In the genomic region with DNA sequence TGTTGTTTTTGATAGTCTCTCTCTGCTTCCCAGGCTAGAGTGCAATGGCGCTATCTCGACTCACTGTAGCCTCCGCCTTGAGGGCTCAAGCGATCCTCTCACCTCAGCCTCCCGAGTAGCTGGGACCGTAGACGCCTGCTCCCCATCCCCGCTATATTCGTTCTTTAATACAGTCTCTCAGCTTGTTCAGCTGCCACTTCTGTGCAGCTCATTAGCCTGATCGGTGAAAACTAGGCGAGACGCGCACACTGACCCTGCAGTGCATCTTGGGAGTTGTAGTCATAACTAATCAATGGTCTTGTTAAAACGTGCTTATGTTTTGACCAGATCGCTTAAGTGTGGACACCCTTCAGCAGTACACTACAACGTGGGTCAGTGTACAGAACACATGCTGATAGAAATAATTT, we compare ENCODE assay signal across 8 cellular contexts. TPM values are rescaled to one million over a fixed set of nuclear protein-coding genes. Genes with fewer than 3 reads are reported as not detected.
A peak's percentile ranks its signal among the peaks of the same experiment; 100 is the strongest.
DNase-seq lines count a peak whose midpoint lies in the region; ATAC-seq and TF ChIP-seq lines count a peak whose summit lies in the region.

No MANE protein-coding gene starts in this region.

- H3K9me3 Mint-ChIP-seq in CD14-positive monocyte, result no peaks in the 10 kb centered on the region

- H3K27ac Mint-ChIP-seq in CD14-positive monocyte, result no peak overlapping the region

- peaks cover 20 to 38% of the 10 kb centered on the region in 2 donors for H3K36me3 Mint-ChIP-seq in CD14-positive monocyte

- no peak overlapping the region for H3K4me3 Mint-ChIP-seq in CD14-positive monocyte

- no peaks in the 10 kb centered on the region for H3K27me3 Mint-ChIP-seq in CD14-positive monocyte (ENCODE audit: low read depth in 3 of 3)

- TF ChIP-seq CTCF in omental fat pad (IDR thresholded peaks at IDR 0.05) (no peak), CD14-positive monocyte (IDR thresholded peaks at IDR 0.05) (no peak)

- H3K4me1 Mint-ChIP-seq in CD14-positive monocyte, result peaks cover 43% of the 10 kb centered on the region

- DNase-seq in EL, result peak; percentile 63
- DNase-seq in HuH-7 (ENCODE audit: low spot score), result peak; percentile 65
- peak; percentile 65 for DNase-seq in RPMI7951 (ENCODE audit: low read depth)
- peak in 3 of 4 experiments; percentile 5 to 31 (median 29) for DNase-seq in activated naive CD4-positive, alpha-beta T cell (lab: John Stamatoyannopoulos, UW)
- DNase-seq in germinal center (ENCODE audit: low spot score), result peak; percentile 62
- no peak for DNase-seq in omental fat pad (ENCODE audit: low spot score)
- no peak for DNase-seq in CD14-positive monocyte (ENCODE audit: low spot score)

- intact Hi-C loops in CD14-positive monocyte (cut with micrococcal nuclease), result loop anchor here (5.0 to 10.0 kb wide), 4 partner anchors 101 to 894 kb away; partner anchors contain the start of genes CCDC88A (in 1 of the 2), CFAP36 (in 1 of the 2), CLHC1 (in 1 of the 2) and EML6 (in 1 of the 2)

- ATAC-seq in GM21529 (IDR thresholded peaks at IDR 0.05; ENCODE audit: unreplicated experiment) (peak; percentile 35), omental fat pad (ENCODE audit: low FRiP score) (peak; percentile 37)

RNA-seq across cellular contexts. Expression of gene PPP4R3B, which starts 1.2 kb away (rescaled TPM):
- total RNA-seq in RPMI7951 (2014; rRNA removed; shearing (Covaris generic)), result 45.6 and 53.2 TPM in 2 replicates
- total RNA-seq in omental fat pad, result 10 to 100 TPM; 51.3 to 97.6 (median 61.1) TPM
- polyA plus RNA-seq in CD14-positive monocyte, result 10 to 100 TPM; 30.2 to 41.1 TPM

Comparison
In these comparisons a context has a peak if more than half of its experiments do, and no peak if none do; other contexts are left out.
1. DNase-seq: peak in EL (single experiment), HuH-7 (single experiment), RPMI7951 (single experiment), activated naive CD4-positive, alpha-beta T cell (3 of 4) and germinal center (single experiment); none in omental fat pad (single experiment) and CD14-positive monocyte (single experiment).